In genomic region chr14:22980672-22981089, GRCh38 we compare ENCODE assay signal across 9 cellular contexts. TPM values are rescaled to one million over a fixed set of nuclear protein-coding genes. Genes with fewer than 3 reads are reported as not detected.
A peak's percentile ranks its signal among the peaks of the same experiment; 100 is the strongest.
DNase-seq lines count a peak whose midpoint lies in the region; ATAC-seq and TF ChIP-seq lines count a peak whose summit lies in the region.
"Had no signal": no experiment of that assay in that cellular context is flagged by ENCODE, and none has a peak within 500 bp of the region (broad histone marks: within the 10 kb centered on the region; RNA-seq: fewer than 3 reads in every experiment).

No MANE protein-coding gene starts in this region.

- no TSS peak for BruUV-seq in Calu3 (replicated peaks; lab: Mats Ljungman, UMichigan)

- ATAC-seq in central memory CD8-positive, alpha-beta T cell (replicated peaks; ENCODE audit: extremely low read depth, poor library complexity, severe bottlenecking), result no peak
- ATAC-seq in right lobe of liver (peak; percentile 17 to 53 (median 24)), thoracic aorta (ENCODE audit: insufficient number of reproducible peaks, low FRiP score, low read depth) (no peak), GM19395 (IDR thresholded peaks at IDR 0.05; ENCODE audit: unreplicated experiment) (no peak), HG03460 (IDR thresholded peaks at IDR 0.05; ENCODE audit: unreplicated experiment) (no peak)

- TF ChIP-seq POLR2A in right lobe of liver (IDR thresholded peaks at IDR 0.05), result peak; percentile 60

- H3K27ac Mint-ChIP-seq in Calu3 (ENCODE audit: unreplicated experiment), result no peak overlapping the region
- H3K27ac Mint-ChIP-seq in central memory CD8-positive, alpha-beta T cell (ENCODE audit: low read depth), result no peak overlapping the region

- H3K36me3 Mint-ChIP-seq in Calu3 (ENCODE audit: insufficient read depth, unreplicated experiment), result peaks cover 40% of the 10 kb centered on the region
- H3K36me3 Mint-ChIP-seq in central memory CD8-positive, alpha-beta T cell (ENCODE audit: insufficient read depth), result peaks cover 2% of the 10 kb centered on the region

- peaks cover 43% of the 10 kb centered on the region for H3K4me1 Mint-ChIP-seq in Calu3 (ENCODE audit: low read depth, unreplicated experiment)
- no peaks in the 10 kb centered on the region for H3K4me1 Mint-ChIP-seq in central memory CD8-positive, alpha-beta T cell

- H3K4me3 ChIP-seq in right lobe of liver, result peak overlapping the region; percentile 65 to 90 (median 83)
- H3K4me3 ChIP-seq in thoracic aorta, result peak overlapping the region; percentile 95

- DNase-seq in Calu3 (peak; percentile 64), RPMI7951 (ENCODE audit: low read depth) (peak; percentile 65), right lobe of liver (peak in 2 of 3 donors; percentile 66 to 67), thoracic aorta (ENCODE audit: low spot score) (no peak), NCI-H1417 treated with DMSO at 0.1 percent for 48 hours (lab: John Stamatoyannopoulos, UW) (no peak)
- no peak for DNase-seq in central memory CD8-positive, alpha-beta T cell (ENCODE audit: low spot score in 2 of 2)

- H3K9me3 ChIP-seq in right lobe of liver, result no peaks in the 10 kb centered on the region
- no peaks in the 10 kb centered on the region for H3K9me3 ChIP-seq in thoracic aorta

- no peak overlapping the region for H3K4me3 Mint-ChIP-seq in Calu3 (ENCODE audit: low read depth, unreplicated experiment)
- peak overlapping the region; percentile 42 for H3K4me3 Mint-ChIP-seq in central memory CD8-positive, alpha-beta T cell

- H3K36me3 ChIP-seq in right lobe of liver (no peaks in the 10 kb centered on the region), thoracic aorta (no peaks in the 10 kb centered on the region)

- no peaks in the 10 kb centered on the region for H3K27me3 ChIP-seq in right lobe of liver
- H3K27me3 ChIP-seq in thoracic aorta (replicated peaks; ENCODE audit: insufficient read depth), result no peaks in the 10 kb centered on the region

- peaks cover 0 to 60% (median 24%) of the 10 kb centered on the region in 4 donors for H3K4me1 ChIP-seq in right lobe of liver
- peaks cover 39 to 52% of the 10 kb centered on the region in 2 donors for H3K4me1 ChIP-seq in thoracic aorta (ENCODE audit: control insufficient read depth in 1 of 2, low read depth in 2 of 2)

- H3K9me3 Mint-ChIP-seq in Calu3 (ENCODE audit: low read depth, unreplicated experiment), result no peaks in the 10 kb centered on the region
- no peaks in the 10 kb centered on the region for H3K9me3 Mint-ChIP-seq in central memory CD8-positive, alpha-beta T cell

- H3K27ac ChIP-seq in right lobe of liver (peak overlapping the region; percentile 67 to 89 (median 68)), thoracic aorta (peak overlapping the region; percentile 78 to 93)
- H3K27ac ChIP-seq: HL-60 had no signal

- no peaks in the 10 kb centered on the region for H3K27me3 Mint-ChIP-seq in Calu3 (ENCODE audit: unreplicated experiment)
- peaks cover 6% of the 10 kb centered on the region for H3K27me3 Mint-ChIP-seq in central memory CD8-positive, alpha-beta T cell

- CTCF ChIA-PET in Calu3 (lab: Charles Lee), result interaction anchor here (2.3 kb wide), 1 partner anchor 81 kb away, joined by 7 read pairs; no protein-coding TSS in a partner anchor

- WGBS in right lobe of liver (ENCODE audit: insufficient coverage, low coverage, low lambda C conversion rate, missing lambda C conversion rate), result 4% methylated on average over 15 of the region's 41 CpGs

- TF ChIP-seq CTCF in Calu3 (IDR thresholded peaks at IDR 0.05; ENCODE audit: unreplicated experiment) (no peak), right lobe of liver (IDR thresholded peaks at IDR 0.05) (no peak), thoracic aorta (IDR thresholded peaks at IDR 0.05) (no peak)

- intact Hi-C loops in Calu3 (cut with micrococcal nuclease; ENCODE audit: unreplicated experiment), result loop anchor here (5.0 kb wide), 1 partner anchor 423 kb away; no protein-coding TSS in a partner anchor
- intact Hi-C loops in right lobe of liver (cut with DNase I), result no loop called here

RNA-seq across cellular contexts. Expression of gene AJUBA, which starts 1.7 kb away (rescaled TPM):
- total RNA-seq in Calu3 (2022), result 20.2 and 32.7 TPM in 2 replicates
- total RNA-seq in RPMI7951 (2014; rRNA removed; shearing (Covaris generic)), result 31.0 and 35.3 TPM in 2 replicates
- total RNA-seq in right lobe of liver, result 10 to 100 TPM in 5 of 6 experiments, 1 to 10 TPM in 1; 7.8 to 64.6 (median 54.2) TPM
- 10 to 100 TPM in 1 of 2 donors, 1 to 10 TPM in 1; 9.7 to 35.3 TPM for total RNA-seq in thoracic aorta

RNA-seq across cellular contexts. Expression of gene HAUS4, which starts 23.8 kb away (rescaled TPM):
- total RNA-seq in Calu3 (2022) (30.4 and 32.1 TPM in 2 replicates), right lobe of liver (10 to 100 TPM in 4 of 6 experiments, 1 to 10 TPM in 2; 6.8 to 17.9 (median 12.4) TPM), thoracic aorta (10 to 100 TPM; 31.4 to 47.7 TPM)
- total RNA-seq in RPMI7951 (2014; rRNA removed; shearing (Covaris generic)), result 35.3 and 59.3 TPM in 2 replicates

RNA-seq across cellular contexts. Expression of gene C14orf93, which starts 29.3 kb away (rescaled TPM):
- total RNA-seq in Calu3 (2022) (9.6 and 10.6 TPM in 2 replicates), right lobe of liver (1 to 10 TPM; 1.7 to 4.0 (median 3.2) TPM), thoracic aorta (10 to 100 TPM in 1 of 2 donors, 1 to 10 TPM in 1; 9.3 to 19.7 TPM)
- total RNA-seq in RPMI7951 (2014; rRNA removed; shearing (Covaris generic)), result 4.4 and 8.2 TPM in 2 replicates

RNA-seq across cellular contexts. Expression of gene PRMT5, which starts 51.5 kb away (rescaled TPM):
- 101 and 113 TPM in 2 replicates for total RNA-seq in Calu3 (2022)
- 49.3 and 61.1 TPM in 2 replicates for total RNA-seq in RPMI7951 (2014; rRNA removed; shearing (Covaris generic))
- 10 to 100 TPM; 22.5 to 32.1 (median 25.7) TPM for total RNA-seq in right lobe of liver
- 10 to 100 TPM; 27.8 to 30.5 TPM for total RNA-seq in thoracic aorta

RNA-seq across cellular contexts. Expression of gene PSMB5, which starts 54.0 kb away (rescaled TPM):
- 121 and 138 TPM in 2 replicates for total RNA-seq in Calu3 (2022)
- total RNA-seq in RPMI7951 (2014; rRNA removed; shearing (Covaris generic)), result 309 and 373 TPM in 2 replicates
- total RNA-seq in right lobe of liver, result 10 to 100 TPM; 51.2 to 93.5 (median 59.1) TPM
- total RNA-seq in thoracic aorta, result 10 to 100 TPM; 47.4 to 79.7 TPM

Comparison
In these comparisons a context has a peak if more than half of its experiments do, and no peak if none do; other contexts are left out.
1. DNase-seq: peak in Calu3 (single experiment), RPMI7951 (single experiment) and right lobe of liver (2 of 3); none in central memory CD8-positive, alpha-beta T cell (0 of 2), thoracic aorta (single experiment) and NCI-H1417 treated with DMSO at 0.1 percent for 48 hours (single experiment).
2. ATAC-seq: peak in right lobe of liver (4 of 4); none in central memory CD8-positive, alpha-beta T cell (single experiment), thoracic aorta (single experiment), GM19395 (single experiment) and HG03460 (single experiment).